ENCODE assay signal across 8 cellular contexts in genomic region chr7:131105294-131105802, GRCh38.
DNase-seq lines count a peak whose midpoint lies in the region; ATAC-seq and TF ChIP-seq lines count a peak whose summit lies in the region.

No MANE protein-coding gene starts in this region.

- H3K4me3 ChIP-seq in A673 (ENCODE audit: low read depth, low read length, poor library complexity, severe bottlenecking) = peak overlapping the region; percentile 71
- peak overlapping the region; percentile 73 for H3K4me3 ChIP-seq in trophoblast cell (ENCODE audit: low read depth, low read length)

- peak overlapping the region; percentile 56 for H3K18ac ChIP-seq in trophoblast cell (ENCODE audit: low read length)

- no peaks in the 10 kb centered on the region for H3K27me3 ChIP-seq in A673 (replicated peaks; ENCODE audit: insufficient read depth, low read depth, low read length, poor library complexity)
- peaks cover 5% of the 10 kb centered on the region for H3K27me3 ChIP-seq in trophoblast cell (ENCODE audit: insufficient read depth, low read length)

- H3K9ac ChIP-seq in trophoblast cell (ENCODE audit: low read length) = no peak overlapping the region

- peak overlapping the region; percentile 62 for H3K14ac ChIP-seq in trophoblast cell (ENCODE audit: low read length)

- no CpG with 5 or more reads among the region's 26 CpGs for WGBS in trophoblast cell (ENCODE audit: extremely low coverage, insufficient coverage, insufficient read length)

- POLR2A ChIA-PET in A673 (lab: Charles Lee; ENCODE audit: low non-redundant PET) = no interaction called here

- H4K8ac ChIP-seq in trophoblast cell (ENCODE audit: low read depth, low read length) = peak overlapping the region; percentile 84

- peak overlapping the region; percentile 27 for H4K12ac ChIP-seq in trophoblast cell (ENCODE audit: low read depth, low read length)

- peak overlapping the region; percentile 95 for H3K4me2 ChIP-seq in trophoblast cell (ENCODE audit: low read length)

- TF ChIP-seq CTCF in A673 (conservative IDR thresholded peaks at IDR 0.05; ENCODE audit: low read depth, low read length) = no peak

- no peak overlapping the region for H2BK120ac ChIP-seq in trophoblast cell (ENCODE audit: insufficient read depth, low read length, poor library complexity)

- peak overlapping the region; percentile 56 for H2AFZ ChIP-seq in trophoblast cell (ENCODE audit: insufficient read depth, low read length, poor library complexity)

- H3K4me1 ChIP-seq in A673 (ENCODE audit: insufficient read depth, low read length, poor library complexity, severe bottlenecking) (peaks cover 17% of the 10 kb centered on the region), trophoblast cell (ENCODE audit: control insufficient read depth in 1 of 2, insufficient read depth in 2 of 2, low read length in 2 of 2) (peaks cover 10 to 12% of the 10 kb centered on the region in 2 experiments)

- H3K4ac ChIP-seq in trophoblast cell (ENCODE audit: low read depth, low read length) = peak overlapping the region; percentile 31

- H3K9me3 ChIP-seq in A673 (ENCODE audit: low read depth, low read length, poor library complexity, severe bottlenecking) (no peaks in the 10 kb centered on the region), trophoblast cell (ENCODE audit: insufficient read depth, low read depth, low read length) (no peaks in the 10 kb centered on the region)

- H4K91ac ChIP-seq in trophoblast cell (ENCODE audit: low read depth, low read length) = peak overlapping the region; percentile 71

- no peaks in the 10 kb centered on the region for H3K36me3 ChIP-seq in A673 (ENCODE audit: insufficient read depth, low read length, poor library complexity, severe bottlenecking)
- H3K36me3 ChIP-seq in trophoblast cell (ENCODE audit: control insufficient read depth in 1 of 2, insufficient read depth in 2 of 2, low read length in 2 of 2) = no peaks in the 10 kb centered on the region

- H2BK5ac ChIP-seq in trophoblast cell (ENCODE audit: low read depth, low read length, poor library complexity) = no peak overlapping the region

- no peak overlapping the region for H3K27ac ChIP-seq in A673 (ENCODE audit: low read depth, low read length, poor library complexity, severe bottlenecking)
- no peak overlapping the region for H3K27ac ChIP-seq in trophoblast cell (ENCODE audit: low read depth, low read length)

- CTCF ChIA-PET in A673 (lab: Charles Lee) = no interaction called here

- no peak overlapping the region for H2AK5ac ChIP-seq in trophoblast cell (ENCODE audit: low read length)

- intact Hi-C loops in A673 (cut with micrococcal nuclease; ENCODE audit: unreplicated experiment) = loop anchor here (5.0 kb wide), 2 partner anchors 33 to 222 kb away; partner anchors contain the start of gene MKLN1

- peaks cover 15% of the 10 kb centered on the region for H3K79me1 ChIP-seq in trophoblast cell (ENCODE audit: low read length)

- DNase-seq in A673 (ENCODE audit: low spot score) (no peak), SW480 (ENCODE audit: low spot score) (peak; percentile 62), fibroblast of peridontal ligament (ENCODE audit: extremely low read depth) (peak; percentile 32), trophoblast cell (peak; percentile 53 to 67), D341Med (ENCODE audit: low spot score) (no peak), NCI-H2107 (lab: John Stamatoyannopoulos, UW) (no peak)

- peaks cover 11% of the 10 kb centered on the region for H3K79me2 ChIP-seq in trophoblast cell (ENCODE audit: control insufficient read depth, insufficient read depth, low read length, poor library complexity)

- H3K23ac ChIP-seq in trophoblast cell (ENCODE audit: low read length) = no peak overlapping the region

- peak overlapping the region; percentile 16 for H2BK12ac ChIP-seq in trophoblast cell (ENCODE audit: low read length)

- BruUV-seq in A673 (replicated peaks; lab: Mats Ljungman, UMichigan) = no TSS peak

- peak; percentile 0 for ATAC-seq in GM19395 (IDR thresholded peaks at IDR 0.05; ENCODE audit: unreplicated experiment)
- no peak for ATAC-seq in HG02798 (IDR thresholded peaks at IDR 0.05; ENCODE audit: poor library complexity, unreplicated experiment)

Comparison
In these comparisons a context has a peak if more than half of its experiments do, and no peak if none do; other contexts are left out.
1. DNase-seq: peak in SW480 (single experiment), fibroblast of peridontal ligament (single experiment) and trophoblast cell (2 of 2); none in A673 (single experiment), D341Med (single experiment) and NCI-H2107 (single experiment).